Comparison of ENCODE assay signal across 16 cellular contexts in the genomic region with DNA sequence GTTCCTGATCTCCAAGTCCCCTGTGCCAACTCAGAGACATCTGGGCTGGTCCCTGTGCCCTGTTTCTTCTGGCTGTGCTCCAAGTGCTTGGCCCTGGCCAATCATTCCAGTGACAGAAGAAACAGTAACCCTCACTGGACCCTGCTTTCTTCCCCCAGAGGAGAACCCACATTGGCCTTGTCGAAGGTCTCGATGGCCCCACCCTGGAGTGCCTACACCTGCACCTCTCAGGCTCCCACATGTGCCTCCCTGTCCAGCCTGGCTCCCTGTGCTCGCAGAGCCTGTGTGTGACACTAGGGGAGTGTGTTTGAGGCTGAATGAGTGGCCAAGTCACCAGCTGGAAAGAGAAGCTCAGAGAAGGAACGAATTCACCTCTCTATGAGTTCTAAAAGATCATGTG. TPM values are rescaled to one million over a fixed set of nuclear protein-coding genes. Genes with fewer than 3 reads are reported as not detected.
DNase-seq lines count a peak whose midpoint lies in the region; ATAC-seq and TF ChIP-seq lines count a peak whose summit lies in the region.
"Had no signal": no experiment of that assay in that cellular context is flagged by ENCODE, and none has a peak within 500 bp of the region (broad histone marks: within the 10 kb centered on the region; RNA-seq: fewer than 3 reads in every experiment).

No MANE protein-coding gene starts in this region.

- H3K4me3 Mint-ChIP-seq in nephron, result no peak overlapping the region
- H3K4me3 Mint-ChIP-seq: CD14-positive monocyte had no signal

- H3K27me3 Mint-ChIP-seq in nephron (ENCODE audit: low read depth), result peaks cover 61% of the 10 kb centered on the region

- H3K9ac ChIP-seq in BLaER1, result no peak overlapping the region

- ATAC-seq in HG03521 (IDR thresholded peaks at IDR 0.05; ENCODE audit: unreplicated experiment), result no peak
- ATAC-seq in stimulated activated naive CD8-positive, alpha-beta T cell treated with anti-CD3 and anti-CD28 coated beads, Interleukin-15, Interleukin-2, amounts not matched to agents 100 U/mL and 50 U/mL, for 24 hours, result no peak
- ATAC-seq: K562, PC-3 had no signal

- H3K27me3 ChIP-seq in BLaER1 (peaks cover 32% of the 10 kb centered on the region), esophagus (ENCODE audit: control insufficient read depth in 1 of 2, insufficient read depth in 2 of 2, low read length in 2 of 2) (no peaks in the 10 kb centered on the region)

- H3K4me1 Mint-ChIP-seq in nephron, result peaks cover 43% of the 10 kb centered on the region
- H3K4me1 Mint-ChIP-seq: CD14-positive monocyte had no signal

- no peaks in the 10 kb centered on the region for H3K36me3 Mint-ChIP-seq in nephron (ENCODE audit: low read depth)
- H3K36me3 Mint-ChIP-seq: CD14-positive monocyte had no signal

- peaks cover 2% of the 10 kb centered on the region for H3K9me3 Mint-ChIP-seq in nephron

- H3K4me3 ChIP-seq in BLaER1 (no peak overlapping the region), esophagus (ENCODE audit: low read depth in 1 of 2, low read length in 2 of 2) (no peak overlapping the region)
- H3K4me3 ChIP-seq: K562 had no signal

- peak overlapping the region; percentile 56 to 83 (median 79) for H3K27ac Mint-ChIP-seq in nephron

- no peaks in the 10 kb centered on the region for H3K9me3 ChIP-seq in BLaER1
- H3K9me3 ChIP-seq in esophagus (ENCODE audit: control insufficient read depth in 2 of 2, insufficient read depth in 1 of 2, low read depth in 1 of 2, low read length in 1 of 2), result no peaks in the 10 kb centered on the region

- DNase-seq in NCI-H69 (lab: John Stamatoyannopoulos, UW), result peak; percentile 36
- DNase-seq in CD1c-positive myeloid dendritic cell (ENCODE audit: extremely low spot score), result no peak
- no peak for DNase-seq in stimulated activated naive CD8-positive, alpha-beta T cell treated with anti-CD3 and anti-CD28 coated beads, Interleukin-15, Interleukin-2, amounts not matched to agents 100 U/mL and 50 U/mL, for 24 hours
- no peak for DNase-seq in NCI-H2196 treated with DMSO at 0.1 percent for 48 hours (lab: John Stamatoyannopoulos, UW; ENCODE audit: unreplicated experiment)
- DNase-seq: COR-L47, MV-4-11, NCI-H187 treated with DMSO at 0.1 percent for 48 hours, NCI-H446 treated with DMSO at 0.1 percent for 48 hours, NCI-H748 treated with DMSO at 0.1 percent for 48 hours had no signal

- no peak overlapping the region for H3K27ac ChIP-seq in BLaER1
- peak overlapping the region; percentile 92 to 96 for H3K27ac ChIP-seq in esophagus (ENCODE audit: low read depth in 2 of 2, low read length in 1 of 2)

- peaks cover 19% of the 10 kb centered on the region for H3K4me1 ChIP-seq in BLaER1
- H3K4me1 ChIP-seq in esophagus (ENCODE audit: control insufficient read depth in 2 of 2, insufficient read depth in 2 of 2, low read length in 1 of 2), result peaks cover 0 to 28% of the 10 kb centered on the region in 2 donors

- 60 to 62% methylated on average over 4 of the region's 4 CpGs for WGBS in esophagus, 2 donors

- H3K36me3 ChIP-seq in BLaER1, result no peaks in the 10 kb centered on the region
- no peaks in the 10 kb centered on the region for H3K36me3 ChIP-seq in esophagus (ENCODE audit: control insufficient read depth in 2 of 2, insufficient read depth in 2 of 2, low read length in 1 of 2)

- H3K4me2 ChIP-seq in BLaER1, result peak overlapping the region; percentile 35

- no peak for TF ChIP-seq CTCF in nephron (IDR thresholded peaks at IDR 0.05; ENCODE audit: unreplicated experiment in 3 of 3)

- H4K20me1 ChIP-seq in BLaER1, result peaks cover 5% of the 10 kb centered on the region; the same call in 1 of the 2 replicates

RNA-seq across cellular contexts. Expression of a gene that starts 5.9 kb away (rescaled TPM):
- polyA plus RNA-seq in esophagus, result 1,000 to 10,000 TPM; 1,481 to 3,581 TPM
- polyA plus RNA-seq: K562 had no signal
